Comparison of ENCODE assay signal across 16 cellular contexts in genomic region chr4:145217339-145217738, GRCh38. TPM values are rescaled to one million over a fixed set of nuclear protein-coding genes. Genes with fewer than 3 reads are reported as not detected.
DNase-seq lines count a peak whose midpoint lies in the region; FAIRE-seq and TF ChIP-seq lines count a peak whose summit lies in the region.
"Had no signal": no experiment of that assay in that cellular context is flagged by ENCODE, and none has a peak within 500 bp of the region (broad histone marks: within the 10 kb centered on the region; RNA-seq: fewer than 3 reads in every experiment).

No MANE protein-coding gene starts in this region.

- FAIRE-seq in GM12891 (lab: Jason Lieb, UNC), result peak; percentile 20
- FAIRE-seq: GM12892 had no signal

- H3K4me1 ChIP-seq in iPS-20b (ENCODE audit: insufficient read depth, low read length), result peaks cover 14% of the 10 kb centered on the region; the same call in 1 of the 2 replicates
- H3K4me1 ChIP-seq: SJCRH30 had no signal

- no peaks in the 10 kb centered on the region for H3K27me3 ChIP-seq in iPS-20b (ENCODE audit: insufficient read depth, low read length)
- H3K27me3 ChIP-seq: MG63, SJCRH30 had no signal

- H3K9me3 ChIP-seq in iPS-20b (ENCODE audit: insufficient read depth, low read depth, low read length), result no peaks in the 10 kb centered on the region
- H3K9me3 ChIP-seq: MG63, SJCRH30 had no signal

- TF ChIP-seq POLR2A in GM12891 (IDR thresholded peaks at IDR 0.05; ENCODE audit: low read depth, low read length), result no peak

- peak overlapping the region; percentile 10; the same call in 1 of the 2 replicates for H3K4me3 ChIP-seq in iPS-20b (ENCODE audit: low read length)
- H3K4me3 ChIP-seq: MG63, SJCRH30 had no signal

- H3K36me3 ChIP-seq in iPS-20b (ENCODE audit: insufficient read depth, low read depth, low read length), result no peaks in the 10 kb centered on the region
- H3K36me3 ChIP-seq: MG63, SJCRH30 had no signal

- no peak overlapping the region for H3K27ac ChIP-seq in iPS-20b (ENCODE audit: low read length)
- H3K27ac ChIP-seq: SJCRH30 had no signal

- in situ Hi-C loops in KBM-7 (cut with MboI; ENCODE audit: low pct_unique_long_range_greater_than_20kb, low sequenced_read_pairs), result no loop called here

- no peak overlapping the region for H3K9ac ChIP-seq in iPS-20b (ENCODE audit: low read depth, low read length)

- no peak for DNase-seq in GM12891 (ENCODE audit: insufficient read length, low spot score)
- peak; percentile 41 for DNase-seq in KBM-7
- DNase-seq in UCSD-AML1 (lab: John Stamatoyannopoulos, UW; ENCODE audit: unreplicated experiment), result peak; percentile 14
- no peak for DNase-seq in NCI-H146 treated with DMSO at 0.1 percent for 48 hours (lab: John Stamatoyannopoulos, UW; ENCODE audit: unreplicated experiment)
- no peak for DNase-seq in NK-92 (lab: John Stamatoyannopoulos, UW; ENCODE audit: unreplicated experiment)
- no peak for DNase-seq in NCI-H1105 treated with DMSO at 0.1 percent for 48 hours (lab: John Stamatoyannopoulos, UW)
- DNase-seq in activated CD8-positive, alpha-beta memory T cell treated with anti-CD3 and anti-CD28 coated beads, Interleukin-2, amount 50 U/mL, for 48 hours, result no peak
- DNase-seq: CD4-positive, alpha-beta memory T cell; DMS79; KG1; MG63; NCI-H2029 treated with DMSO at 0.1 percent for 48 hours; RPMI8226; SJCRH30 had no signal

TF ChIP-seq in GM12891, 5 proteins besides CTCF, POLR2A, EP300 and RAD21:
- TF ChIP-seq PAX5 (IDR thresholded peaks at IDR 0.05; ENCODE audit: insufficient read depth, low read length, severe bottlenecking) (no peak), TAF1 (IDR thresholded peaks at IDR 0.05; ENCODE audit: low read depth, low read length) (no peak), POLR2AphosphoS5 (IDR thresholded peaks at IDR 0.05; ENCODE audit: low read depth, low read length) (no peak), POU2F2 (IDR thresholded peaks at IDR 0.05; ENCODE audit: low read depth, low read length) (no peak), SPI1 (IDR thresholded peaks at IDR 0.05; ENCODE audit: low read depth, low read length) (no peak)

RNA-seq across cellular contexts. Expression of gene OTUD4, which starts 37.0 kb away (rescaled TPM):
- polyA plus RNA-seq in GM12891 (2012; ENCODE audit: low read depth, missing spikeins), result 6.3 TPM

Comparison
In these comparisons a context has a peak if more than half of its experiments do, and no peak if none do; other contexts are left out.
1. DNase-seq: peak in KBM-7 (single experiment) and UCSD-AML1 (single experiment); none in GM12891 (single experiment), NCI-H146 treated with DMSO at 0.1 percent for 48 hours (single experiment), NK-92 (single experiment), NCI-H1105 treated with DMSO at 0.1 percent for 48 hours (single experiment) and activated CD8-positive, alpha-beta memory T cell treated with anti-CD3 and anti-CD28 coated beads, Interleukin-2, amount 50 U/mL, for 48 hours (single experiment).